ENCODE assay signal across 1 cellular context in the genomic region with DNA sequence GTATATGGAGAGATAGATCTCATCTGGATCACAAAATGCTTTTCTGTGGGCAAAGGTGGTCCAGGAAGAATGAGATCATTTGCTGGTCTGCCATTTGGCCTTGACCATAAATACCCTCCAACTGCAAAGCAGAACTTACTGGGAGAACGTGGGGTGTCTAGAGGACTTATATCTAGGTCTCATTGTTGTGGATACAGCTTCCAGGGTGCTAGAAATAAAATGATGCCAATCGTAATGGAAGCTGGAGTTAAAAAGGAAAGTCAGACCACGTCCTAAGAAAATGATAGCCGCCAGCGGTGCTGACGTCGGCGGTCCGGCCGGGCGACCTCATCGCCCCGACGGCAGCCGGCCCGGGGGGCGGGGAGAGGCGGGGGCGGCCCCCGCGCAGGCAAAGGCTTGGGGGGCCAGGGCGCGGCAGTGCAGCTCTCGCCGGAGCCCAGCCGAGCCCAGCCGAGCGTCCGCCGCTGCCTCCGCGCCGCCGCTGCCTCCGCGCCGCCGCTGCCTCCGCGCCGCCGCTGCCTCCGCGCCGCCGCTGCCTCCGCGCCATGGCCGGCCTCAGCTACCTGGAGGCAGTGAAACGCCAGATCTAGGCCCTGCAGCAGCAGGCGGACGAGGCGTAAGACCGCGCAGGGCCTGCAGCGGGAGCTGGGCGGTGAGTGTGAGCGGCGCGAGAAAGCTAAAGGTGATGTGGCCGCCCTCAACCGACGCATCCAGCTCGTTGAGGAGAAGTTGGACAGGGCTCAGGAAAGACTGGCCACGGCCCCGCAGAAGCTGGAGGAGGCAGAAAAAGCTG.
A peak's percentile ranks its signal among the peaks of the same experiment; 100 is the strongest.
TF ChIP-seq lines count a peak whose summit lies in the region.

No MANE protein-coding gene starts in this region.

TF ChIP-seq in HepG2, 621 proteins besides CTCF, POLR2A, EP300 and RAD21 (continued from another document and continues in another):
- no peak for TF ChIP-seq DPF2 (CRISPR knock-in tag; IDR thresholded peaks at IDR 0.05; ENCODE audit: borderline replicate concordance, low read depth)
- TF ChIP-seq CAMTA2 (CRISPR knock-in tag; IDR thresholded peaks at IDR 0.05; ENCODE audit: borderline replicate concordance): no peak
- TF ChIP-seq ZFP41 (CRISPR knock-in tag; IDR thresholded peaks at IDR 0.05; ENCODE audit: borderline replicate concordance): no peak
- peak; percentile 81; the same call in 1 of the 2 replicates for TF ChIP-seq ZNF280B (CRISPR knock-in tag; IDR thresholded peaks at IDR 0.05; ENCODE audit: borderline replicate concordance)
- no peak for TF ChIP-seq PAX8 (CRISPR knock-in tag; IDR thresholded peaks at IDR 0.05; ENCODE audit: borderline replicate concordance)
- TF ChIP-seq HNRNPK (IDR thresholded peaks at IDR 0.05; ENCODE audit: low read depth, low read length, poor library complexity, severe bottlenecking): no peak
- TF ChIP-seq, protein P1, sequence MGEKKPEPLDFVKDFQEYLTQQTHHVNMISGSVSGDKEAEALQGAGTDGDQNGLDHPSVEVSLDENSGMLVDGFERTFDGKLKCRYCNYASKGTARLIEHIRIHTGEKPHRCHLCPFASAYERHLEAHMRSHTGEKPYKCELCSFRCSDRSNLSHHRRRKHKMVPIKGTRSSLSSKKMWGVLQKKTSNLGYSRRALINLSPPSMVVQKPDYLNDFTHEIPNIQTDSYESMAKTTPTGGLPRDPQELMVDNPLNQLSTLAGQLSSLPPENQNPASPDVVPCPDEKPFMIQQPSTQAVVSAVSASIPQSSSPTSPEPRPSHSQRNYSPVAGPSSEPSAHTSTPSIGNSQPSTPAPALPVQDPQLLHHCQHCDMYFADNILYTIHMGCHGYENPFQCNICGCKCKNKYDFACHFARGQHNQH (CRISPR knock-in tag; IDR thresholded peaks at IDR 0.05): no peak
- no peak for TF ChIP-seq TMF1 (CRISPR knock-in tag; IDR thresholded peaks at IDR 0.05; ENCODE audit: low read depth)
- TF ChIP-seq PLRG1 (conservative IDR thresholded peaks at IDR 0.05): no peak
- no peak for TF ChIP-seq ZNF446 (CRISPR knock-in tag; IDR thresholded peaks at IDR 0.05)
- TF ChIP-seq, protein P2, sequence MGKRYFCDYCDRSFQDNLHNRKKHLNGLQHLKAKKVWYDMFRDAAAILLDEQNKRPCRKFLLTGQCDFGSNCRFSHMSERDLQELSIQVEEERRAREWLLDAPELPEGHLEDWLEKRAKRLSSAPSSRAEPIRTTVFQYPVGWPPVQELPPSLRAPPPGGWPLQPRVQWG (CRISPR knock-in tag; IDR thresholded peaks at IDR 0.05; ENCODE audit: borderline replicate concordance, low read depth): no peak
- TF ChIP-seq ZNF10 (CRISPR knock-in tag; IDR thresholded peaks at IDR 0.05; ENCODE audit: borderline replicate concordance, low read depth): no peak
- TF ChIP-seq, protein P3, sequence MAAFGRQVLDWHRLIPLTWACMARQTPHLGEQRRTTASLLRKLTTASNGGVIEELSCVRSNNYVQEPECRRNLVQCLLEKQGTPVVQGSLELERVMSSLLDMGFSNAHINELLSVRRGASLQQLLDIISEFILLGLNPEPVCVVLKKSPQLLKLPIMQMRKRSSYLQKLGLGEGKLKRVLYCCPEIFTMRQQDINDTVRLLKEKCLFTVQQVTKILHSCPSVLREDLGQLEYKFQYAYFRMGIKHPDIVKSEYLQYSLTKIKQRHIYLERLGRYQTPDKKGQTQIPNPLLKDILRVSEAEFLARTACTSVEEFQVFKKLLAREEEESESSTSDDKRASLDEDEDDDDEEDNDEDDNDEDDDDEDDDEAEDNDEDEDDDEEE (CRISPR knock-in tag; IDR thresholded peaks at IDR 0.05): no peak
- TF ChIP-seq ZNF296 (CRISPR knock-in tag; conservative IDR thresholded peaks at IDR 0.05): no peak
- TF ChIP-seq FOXK2 (IDR thresholded peaks at IDR 0.05): no peak
- no peak for TF ChIP-seq ZNF24 (IDR thresholded peaks at IDR 0.05)
- TF ChIP-seq DNMT1 (CRISPR knock-in tag; IDR thresholded peaks at IDR 0.05): no peak
- TF ChIP-seq ZNF615 (CRISPR knock-in tag; IDR thresholded peaks at IDR 0.05; ENCODE audit: borderline replicate concordance): no peak
- TF ChIP-seq SIX4 (CRISPR knock-in tag; IDR thresholded peaks at IDR 0.05): no peak
- TF ChIP-seq ZIK1 (CRISPR knock-in tag; IDR thresholded peaks at IDR 0.05; ENCODE audit: borderline replicate concordance, low read depth): no peak
- TF ChIP-seq ZNF263 (CRISPR knock-in tag; IDR thresholded peaks at IDR 0.05): 0 out of 2 replicates have a peak, but pooled peaks have one; percentile 36
- no peak for TF ChIP-seq ZBTB39 (CRISPR knock-in tag; IDR thresholded peaks at IDR 0.05)
- no peak for TF ChIP-seq GABPA (IDR thresholded peaks at IDR 0.05; ENCODE audit: low read depth, low read length)
- no peak for TF ChIP-seq GABPA (CRISPR knock-in tag; IDR thresholded peaks at IDR 0.05; ENCODE audit: low read depth)
- TF ChIP-seq, protein P4, sequence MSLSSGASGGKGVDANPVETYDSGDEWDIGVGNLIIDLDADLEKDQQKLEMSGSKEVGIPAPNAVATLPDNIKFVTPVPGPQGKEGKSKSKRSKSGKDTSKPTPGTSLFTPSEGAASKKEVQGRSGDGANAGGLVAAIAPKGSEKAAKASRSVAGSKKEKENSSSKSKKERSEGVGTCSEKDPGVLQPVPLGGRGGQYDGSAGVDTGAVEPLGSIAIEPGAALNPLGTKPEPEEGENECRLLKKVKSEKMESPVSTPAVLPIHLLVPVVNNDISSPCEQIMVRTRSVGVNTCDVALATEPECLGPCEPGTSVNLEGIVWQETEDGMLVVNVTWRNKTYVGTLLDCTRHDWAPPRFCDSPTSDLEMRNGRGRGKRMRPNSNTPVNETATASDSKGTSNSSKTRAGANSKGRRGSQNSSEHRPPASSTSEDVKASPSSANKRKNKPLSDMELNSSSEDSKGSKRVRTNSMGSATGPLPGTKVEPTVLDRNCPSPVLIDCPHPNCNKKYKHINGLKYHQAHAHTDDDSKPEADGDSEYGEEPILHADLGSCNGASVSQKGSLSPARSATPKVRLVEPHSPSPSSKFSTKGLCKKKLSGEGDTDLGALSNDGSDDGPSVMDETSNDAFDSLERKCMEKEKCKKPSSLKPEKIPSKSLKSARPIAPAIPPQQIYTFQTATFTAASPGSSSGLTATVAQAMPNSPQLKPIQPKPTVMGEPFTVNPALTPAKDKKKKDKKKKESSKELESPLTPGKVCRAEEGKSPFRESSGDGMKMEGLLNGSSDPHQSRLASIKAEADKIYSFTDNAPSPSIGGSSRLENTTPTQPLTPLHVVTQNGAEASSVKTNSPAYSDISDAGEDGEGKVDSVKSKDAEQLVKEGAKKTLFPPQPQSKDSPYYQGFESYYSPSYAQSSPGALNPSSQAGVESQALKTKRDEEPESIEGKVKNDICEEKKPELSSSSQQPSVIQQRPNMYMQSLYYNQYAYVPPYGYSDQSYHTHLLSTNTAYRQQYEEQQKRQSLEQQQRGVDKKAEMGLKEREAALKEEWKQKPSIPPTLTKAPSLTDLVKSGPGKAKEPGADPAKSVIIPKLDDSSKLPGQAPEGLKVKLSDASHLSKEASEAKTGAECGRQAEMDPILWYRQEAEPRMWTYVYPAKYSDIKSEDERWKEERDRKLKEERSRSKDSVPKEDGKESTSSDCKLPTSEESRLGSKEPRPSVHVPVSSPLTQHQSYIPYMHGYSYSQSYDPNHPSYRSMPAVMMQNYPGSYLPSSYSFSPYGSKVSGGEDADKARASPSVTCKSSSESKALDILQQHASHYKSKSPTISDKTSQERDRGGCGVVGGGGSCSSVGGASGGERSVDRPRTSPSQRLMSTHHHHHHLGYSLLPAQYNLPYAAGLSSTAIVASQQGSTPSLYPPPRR (CRISPR knock-in tag; IDR thresholded peaks at IDR 0.05; ENCODE audit: borderline replicate concordance): no peak
- no peak for TF ChIP-seq AKNA (CRISPR knock-in tag; IDR thresholded peaks at IDR 0.05; ENCODE audit: borderline replicate concordance)
- no peak for TF ChIP-seq BRCA1 (CRISPR knock-in tag; IDR thresholded peaks at IDR 0.05)
- no peak for TF ChIP-seq ZNF468 (CRISPR knock-in tag; IDR thresholded peaks at IDR 0.05)
- peak; percentile 66 for TF ChIP-seq YY1 (IDR thresholded peaks at IDR 0.05; ENCODE audit: insufficient read depth, insufficient replicate concordance, low read depth, low read length)
- TF ChIP-seq ZNF451 (CRISPR knock-in tag; IDR thresholded peaks at IDR 0.05): no peak
- no peak for TF ChIP-seq ZBED4 (CRISPR knock-in tag; IDR thresholded peaks at IDR 0.05; ENCODE audit: borderline replicate concordance)
- TF ChIP-seq PHF21A (CRISPR knock-in tag; IDR thresholded peaks at IDR 0.05): no peak
- TF ChIP-seq ZFP36L1 (CRISPR knock-in tag; IDR thresholded peaks at IDR 0.05): no peak
- no peak for TF ChIP-seq ZNF83 (CRISPR knock-in tag; IDR thresholded peaks at IDR 0.05; ENCODE audit: borderline replicate concordance)
